Comparison of ENCODE assay signal across 24 cellular contexts in the genomic region with DNA sequence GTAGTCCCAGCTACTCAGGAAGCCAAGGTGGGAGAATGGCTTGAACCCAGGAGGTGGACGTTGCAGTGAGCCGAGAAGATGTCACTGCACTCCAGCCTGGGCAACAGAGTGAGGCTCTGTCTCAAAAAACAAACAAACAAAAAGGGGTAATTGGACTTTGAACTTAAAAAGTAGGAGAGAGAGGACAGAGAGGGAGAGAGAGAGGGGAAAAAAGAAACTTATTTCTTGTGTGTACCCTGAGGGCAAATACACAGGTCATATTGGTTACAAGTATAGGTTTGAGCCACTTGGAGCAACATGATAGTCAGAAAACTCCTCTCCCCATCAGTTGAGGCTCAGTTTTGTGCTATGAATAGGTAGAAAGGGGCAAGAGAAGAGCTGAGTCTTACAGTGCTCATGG. TPM values are rescaled to one million over a fixed set of nuclear protein-coding genes. Genes with fewer than 3 reads are reported as not detected.
DNase-seq lines count a peak whose midpoint lies in the region; ATAC-seq, FAIRE-seq and TF ChIP-seq lines count a peak whose summit lies in the region.
"Had no signal": no experiment of that assay in that cellular context is flagged by ENCODE, and none has a peak within 500 bp of the region (broad histone marks: within the 10 kb centered on the region; RNA-seq: fewer than 3 reads in every experiment).

No MANE protein-coding gene starts in this region.

- H3K9me1 ChIP-seq in K562 (ENCODE audit: control insufficient read depth, insufficient read depth, low read length): no peaks in the 10 kb centered on the region

- H3K27ac ChIP-seq in K562 (ENCODE audit: extremely low read depth, low read depth, low read length): no peak overlapping the region
- H3K27ac ChIP-seq in HepG2 (ENCODE audit: extremely low read length, insufficient read depth, low read length): no peak overlapping the region
- H3K27ac ChIP-seq in CD8-positive, alpha-beta T cell (ENCODE audit: low read depth, low read length): no peak overlapping the region
- H3K27ac ChIP-seq in gastrocnemius medialis: no peak overlapping the region
- H3K27ac ChIP-seq: BLaER1 treated with 17β-estradiol and CSF1 and Interleukin-3, amounts not matched to agents 10 nM and 100 nM; C4-2B had no signal

- H3K4me2 ChIP-seq in K562 (ENCODE audit: insufficient read depth, low read length) (no peak overlapping the region), HepG2 (ENCODE audit: low read depth, low read length) (peak overlapping the region; percentile 37)
- H3K4me2 ChIP-seq: BLaER1 treated with 17β-estradiol and CSF1 and Interleukin-3, amounts not matched to agents 10 nM and 100 nM had no signal

- POLR2A ChIA-PET in K562 (lab: Yijun Ruan, JAX) (no interaction called here), HepG2 (lab: Yijun Ruan, JAX) (no interaction called here)
- POLR2A ChIA-PET in CD8-positive, alpha-beta T cell (lab: Charles Lee): interaction anchor here (0.6 kb wide), 1 partner anchor 1070 kb away, joined by 3 read pairs; no protein-coding TSS in a partner anchor

- H3K4me1 ChIP-seq in K562 (replicated peaks in 1 of 2; ENCODE audit: control insufficient read depth in 2 of 2, insufficient read depth in 2 of 2, low read length in 2 of 2): no peaks in the 10 kb centered on the region
- peaks cover 21% of the 10 kb centered on the region for H3K4me1 ChIP-seq in HepG2 (ENCODE audit: insufficient read depth, low read length)
- H3K4me1 ChIP-seq in mucosa of descending colon (ENCODE audit: low read depth): no peaks in the 10 kb centered on the region
- no peaks in the 10 kb centered on the region for H3K4me1 ChIP-seq in CD8-positive, alpha-beta T cell (ENCODE audit: insufficient read depth, low read length)
- no peaks in the 10 kb centered on the region for H3K4me1 ChIP-seq in gastrocnemius medialis
- H3K4me1 ChIP-seq: BLaER1 treated with 17β-estradiol and CSF1 and Interleukin-3, amounts not matched to agents 10 nM and 100 nM had no signal

- TF ChIP-seq POLR2A in K562 (conservative IDR thresholded peaks at IDR 0.05) (no peak), HepG2 (IDR thresholded peaks at IDR 0.05; ENCODE audit: insufficient read depth in 1 of 2, low read depth in 2 of 2, low read length in 2 of 2) (no peak), gastrocnemius medialis (IDR thresholded peaks at IDR 0.05) (no peak)

- TF ChIP-seq RAD21 in K562 (CRISPR knock-in tag; conservative IDR thresholded peaks at IDR 0.05 in 1 of 2, IDR thresholded peaks at IDR 0.05 in 1 of 2) (no peak), HepG2 (CRISPR knock-in tag; IDR thresholded peaks at IDR 0.05) (no peak)

- no peak overlapping the region for H2AFZ ChIP-seq in K562 (ENCODE audit: low read depth, low read length)
- H2AFZ ChIP-seq in HepG2 (ENCODE audit: low read length): no peak overlapping the region

- ATAC-seq in K562: peak; percentile 50; the same call in 2 of the 3 replicates
- ATAC-seq in HepG2: peak; percentile 48
- peak; percentile 13 for ATAC-seq in mucosa of descending colon
- no peak for ATAC-seq in CD8-positive, alpha-beta T cell
- no peak for ATAC-seq in gastrocnemius medialis
- ATAC-seq: GM12878 had no signal

- H3K9me3 ChIP-seq in K562 (replicated peaks; ENCODE audit: control insufficient read depth, insufficient read depth, low read depth, low read length) (no peaks in the 10 kb centered on the region), HepG2 (ENCODE audit: low read length) (no peaks in the 10 kb centered on the region), mucosa of descending colon (no peaks in the 10 kb centered on the region), gastrocnemius medialis (no peaks in the 10 kb centered on the region)
- H3K9me3 ChIP-seq in CD8-positive, alpha-beta T cell (ENCODE audit: low read length): no peaks in the 10 kb centered on the region

- no peak overlapping the region for H3K4me3 Mint-ChIP-seq in CD8-positive, alpha-beta T cell
- H3K4me3 Mint-ChIP-seq: B cell; CD4-positive, alpha-beta T cell; CD8-positive, alpha-beta memory T cell had no signal

- no peaks in the 10 kb centered on the region for H3K79me2 ChIP-seq in K562 (ENCODE audit: control insufficient read depth, insufficient read depth, low read length)
- no peaks in the 10 kb centered on the region for H3K79me2 ChIP-seq in HepG2 (ENCODE audit: insufficient read depth, low read length)

- no peaks in the 10 kb centered on the region for H4K20me1 ChIP-seq in K562 (replicated peaks; ENCODE audit: control insufficient read depth, insufficient read depth, low read length)
- no peaks in the 10 kb centered on the region for H4K20me1 ChIP-seq in HepG2 (ENCODE audit: insufficient read depth, low read length)
- H4K20me1 ChIP-seq: BLaER1 treated with 17β-estradiol and CSF1 and Interleukin-3, amounts not matched to agents 10 nM and 100 nM had no signal

- TF ChIP-seq EP300 in K562 (IDR thresholded peaks at IDR 0.05; ENCODE audit: low read length) (no peak), HepG2 (IDR thresholded peaks at IDR 0.05; ENCODE audit: low read depth in 2 of 2, low read length in 2 of 2) (no peak), HepG2 (CRISPR knock-in tag; IDR thresholded peaks at IDR 0.05; ENCODE audit: borderline replicate concordance) (no peak)

- no peak overlapping the region for H3K4me3 ChIP-seq in K562
- no peak overlapping the region for H3K4me3 ChIP-seq in HepG2 (replicated peaks in 1 of 3; ENCODE audit: insufficient read depth in 1 of 3, low read depth in 2 of 3, low read length in 3 of 3)
- no peak overlapping the region for H3K4me3 ChIP-seq in mucosa of descending colon
- no peak overlapping the region for H3K4me3 ChIP-seq in CD8-positive, alpha-beta T cell (ENCODE audit: low read depth, low read length)
- H3K4me3 ChIP-seq in gastrocnemius medialis: no peak overlapping the region
- H3K4me3 ChIP-seq: BLaER1 treated with 17β-estradiol and CSF1 and Interleukin-3, amounts not matched to agents 10 nM and 100 nM; GM12878 had no signal

- H3K27ac Mint-ChIP-seq in CD8-positive, alpha-beta T cell: no peak overlapping the region
- H3K27ac Mint-ChIP-seq: B cell; CD4-positive, alpha-beta T cell had no signal

- no peak overlapping the region for H3K9ac ChIP-seq in K562 (ENCODE audit: insufficient read depth in 1 of 2, low read depth in 2 of 2, low read length in 2 of 2)
- H3K9ac ChIP-seq in HepG2 (ENCODE audit: insufficient read depth, low read depth, low read length): no peak overlapping the region
- H3K9ac ChIP-seq: BLaER1 treated with 17β-estradiol and CSF1 and Interleukin-3, amounts not matched to agents 10 nM and 100 nM had no signal

- no peaks in the 10 kb centered on the region for H3K36me3 Mint-ChIP-seq in CD8-positive, alpha-beta T cell

- H3K36me3 ChIP-seq in K562 (ENCODE audit: control insufficient read depth, insufficient read depth, low read length) (no peaks in the 10 kb centered on the region), HepG2 (replicated peaks in 1 of 2; ENCODE audit: control insufficient read depth in 1 of 2, insufficient read depth in 2 of 2, low read length in 2 of 2) (no peaks in the 10 kb centered on the region), mucosa of descending colon (ENCODE audit: low read depth) (no peaks in the 10 kb centered on the region), gastrocnemius medialis (no peaks in the 10 kb centered on the region)
- H3K36me3 ChIP-seq in CD8-positive, alpha-beta T cell (ENCODE audit: insufficient read depth, low read length): no peaks in the 10 kb centered on the region
- H3K36me3 ChIP-seq: BLaER1 treated with 17β-estradiol and CSF1 and Interleukin-3, amounts not matched to agents 10 nM and 100 nM had no signal

- H3K27me3 ChIP-seq in K562 (ENCODE audit: control insufficient read depth in 2 of 2, insufficient read depth in 2 of 2, low read length in 2 of 2): no peaks in the 10 kb centered on the region
- H3K27me3 ChIP-seq in HepG2 (ENCODE audit: control insufficient read depth in 1 of 2, insufficient read depth in 2 of 2, low read length in 2 of 2): no peaks in the 10 kb centered on the region
- no peaks in the 10 kb centered on the region for H3K27me3 ChIP-seq in CD8-positive, alpha-beta T cell (ENCODE audit: insufficient read depth, low read length)
- no peaks in the 10 kb centered on the region for H3K27me3 ChIP-seq in gastrocnemius medialis
- H3K27me3 ChIP-seq: BLaER1 treated with 17β-estradiol and CSF1 and Interleukin-3, amounts not matched to agents 10 nM and 100 nM had no signal

- in situ Hi-C loops in K562 (cut with MboI): no loop called here
- in situ Hi-C loops in HepG2 (cut with HindIII; ENCODE audit: extremely low pct_ligation_motif_present, low pct_unique_long_range_greater_than_20kb): no loop called here
- in situ Hi-C loops in gastrocnemius medialis (cut with MboI; ENCODE audit: low sequenced_read_pairs in 4 of 4): no loop called here

- no peak for FAIRE-seq in K562 (lab: Jason Lieb, UNC)
- FAIRE-seq in HepG2 (lab: Jason Lieb, UNC): no peak
- FAIRE-seq: A204.1, GM12878, GM12892, GM18507 had no signal

- H3K4me1 Mint-ChIP-seq in CD8-positive, alpha-beta T cell (ENCODE audit: low read depth): no peaks in the 10 kb centered on the region
- H3K4me1 Mint-ChIP-seq: B cell; CD8-positive, alpha-beta memory T cell had no signal

- no peaks in the 10 kb centered on the region for H3K27me3 Mint-ChIP-seq in CD8-positive, alpha-beta T cell (ENCODE audit: low read depth)
- H3K27me3 Mint-ChIP-seq: CD4-positive, alpha-beta T cell had no signal

- no TSS peak for BruUV-seq in K562 (replicated peaks; lab: Mats Ljungman, UMichigan)
- BruUV-seq in HepG2 (replicated peaks; lab: Mats Ljungman, UMichigan): no TSS peak

- intact Hi-C loops in K562 (cut with micrococcal nuclease): no loop called here
- intact Hi-C loops in HepG2 (cut with micrococcal nuclease; ENCODE audit: unreplicated experiment): no loop called here
- intact Hi-C loops in mucosa of descending colon (cut with DNase I, micrococcal nuclease): no loop called here
- intact Hi-C loops in CD8-positive, alpha-beta T cell (cut with DNase I, micrococcal nuclease): no loop called here
- intact Hi-C loops in gastrocnemius medialis (cut with DNase I; ENCODE audit: low total_unique reads): no loop called here

- H3K9me3 Mint-ChIP-seq in CD8-positive, alpha-beta T cell: peaks cover 2% of the 10 kb centered on the region
- H3K9me3 Mint-ChIP-seq: CD4-positive, alpha-beta T cell; CD8-positive, alpha-beta memory T cell had no signal

- CTCF ChIA-PET in K562 (lab: Yijun Ruan, JAX; ENCODE audit: low intra/inter-chr PET ratio): no interaction called here
- CTCF ChIA-PET in HepG2 (lab: Yijun Ruan, JAX; ENCODE audit: low intra/inter-chr PET ratio, low total read pairs): no interaction called here
- CTCF ChIA-PET in CD8-positive, alpha-beta T cell (lab: Charles Lee): no interaction called here

- DNase-seq in K562 (ENCODE audit: extremely low read depth in 1 of 4, low spot score in 3 of 4) (no peak), HepG2 (ENCODE audit: low spot score) (no peak), mucosa of descending colon (no peak), gastrocnemius medialis (no peak)
- no peak for DNase-seq in CD8-positive, alpha-beta T cell
- DNase-seq in stimulated activated CD4-positive, alpha-beta T cell treated with anti-CD3 and anti-CD28 coated beads, Interleukin-4, amount 100 ng/mL, for 4 hours: no peak
- DNase-seq: 8988T; AML-193; CD4-positive, alpha-beta T cell; CD8-positive, alpha-beta memory T cell; COR-L47; DMS 273 treated with DMSO at 0.1 percent for 48 hours; DMS153; DMS79; DND-41; EL; GDM1 had no signal

- no CpG with 5 or more reads among the region's 2 CpGs for WGBS in K562 (ENCODE audit: insufficient coverage, low coverage, missing lambda C conversion rate)
- WGBS in HepG2 (ENCODE audit: low lambda C conversion rate): 0% methylated on average over 2 of the region's 2 CpGs

- TF ChIP-seq CTCF in K562 (IDR thresholded peaks at IDR 0.05 in 2 of 3, conservative IDR thresholded peaks at IDR 0.05 in 1 of 3; ENCODE audit: insufficient read depth in 2 of 3, low read depth in 1 of 3, low read length in 3 of 3) (no peak), HepG2 (CRISPR knock-in tag; IDR thresholded peaks at IDR 0.05) (no peak), mucosa of descending colon (IDR thresholded peaks at IDR 0.05) (no peak), gastrocnemius medialis (IDR thresholded peaks at IDR 0.05 in 4 of 5, conservative IDR thresholded peaks at IDR 0.05 in 1 of 5) (no peak)
- no peak for TF ChIP-seq CTCF in CD8-positive, alpha-beta T cell (IDR thresholded peaks at IDR 0.05)

RNA-seq across cellular contexts. Expression of a gene that starts 42.8 kb away (rescaled TPM):
- 6.7 and 24.4 TPM in 2 replicates for total RNA-seq in K562 (2011; cell fraction: chromatin; rRNA removed; ENCODE audit: low replicate concordance)
- total RNA-seq in K562 (2011; cell fraction: nucleolus; rRNA removed): 3.3 and 4.7 TPM in 2 replicates
- 7.2 and 10.6 TPM in 2 replicates for total RNA-seq in K562 (2011; cell fraction: nucleoplasm; rRNA removed)
- total RNA-seq in K562 (2014; rRNA removed) (2.5 and 2.7 TPM in 2 replicates), K562 (2014; rRNA removed; fragmentation: Illumina TruSeq; extraction: Trizol) (3.9 and 4.7 TPM in 2 replicates), K562 (2015; rRNA removed; fragmentation: Illumina TruSeq; extraction: Trizol) (5.8 and 6.6 TPM in 2 replicates), K562 (2021) (3.0 and 3.3 TPM in 2 replicates), HepG2 (2016; rRNA removed; fragmentation: Illumina TruSeq; extraction: Trizol) (0.93 and 1.8 TPM in 2 replicates), mucosa of descending colon (10 to 100 TPM; 11.2 to 36.5 (median 14.2) TPM), gastrocnemius medialis (10 to 100 TPM in 1 of 4 donors, 1 to 10 TPM in 3; 4.6 to 12.9 (median 5.9) TPM)
- polyA plus RNA-seq in K562 (2011; rRNA removed) (2.2 and 3.0 TPM in 2 replicates), K562 (2014; fragmentation: Illumina TruSeq; extraction: Trizol) (1.4 and 1.9 TPM in 2 replicates), K562 (2014; fragmentation: Nextera tagmentation; extraction: Ambion mirVana) (1 to 10 TPM; 1.5 to 2.7 TPM), K562 (2014; rRNA removed) (1.7 and 1.9 TPM in 2 replicates), HepG2 (2011; rRNA removed) (0.40 and 0.50 TPM in 2 replicates)
- polyA plus RNA-seq in K562 (2011; cell fraction: cytosol; rRNA removed): 0.10 and 0.47 TPM in 2 replicates
- polyA plus RNA-seq in K562 (2011; cell fraction: nucleus; rRNA removed): 2.1 and 3.1 TPM in 2 replicates
- 1.3 and 2.2 TPM in 2 replicates for polyA plus RNA-seq in K562 (2012)
- 7.1 and 10.9 TPM in 2 replicates for polyA minus RNA-seq in K562 (2011; rRNA and poly(A)+ RNA removed)
- 0.95 and 2.6 TPM in 2 replicates for polyA minus RNA-seq in K562 (2011; cell fraction: cytosol; rRNA and poly(A)+ RNA removed)
- polyA minus RNA-seq in K562 (2011; cell fraction: nucleus; rRNA and poly(A)+ RNA removed): 6.7 and 12.7 TPM in 2 replicates
- 4.9 and 8.8 TPM in 2 replicates for total RNA-seq in HepG2 (2016; cell fraction: cytosol; rRNA removed; fragmentation: Illumina TruSeq; extraction: Trizol; ENCODE audit: low read depth)
- 1.1 and 1.4 TPM in 2 replicates for total RNA-seq in HepG2 (2016; cell fraction: insoluble cytoplasmic fraction; rRNA removed; fragmentation: Illumina TruSeq; extraction: Trizol)
- 2.1 and 3.2 TPM in 2 replicates for total RNA-seq in HepG2 (2016; cell fraction: membrane; rRNA removed; fragmentation: Illumina TruSeq; extraction: Trizol)
- total RNA-seq in HepG2 (2016; cell fraction: nucleus; rRNA removed; fragmentation: Illumina TruSeq; extraction: Trizol): 2.7 and 3.3 TPM in 2 replicates
- polyA plus RNA-seq in HepG2 (2011; cell fraction: cytosol; rRNA removed): 0.07 and 0.10 TPM in 2 replicates
- 0.31 and 0.38 TPM in 2 replicates for polyA plus RNA-seq in HepG2 (2011; cell fraction: nucleus; rRNA removed)
- polyA plus RNA-seq in HepG2 (2012): 0.24 and 0.40 TPM in 2 replicates
- polyA plus RNA-seq in HepG2 (2016; cell fraction: cytosol; fragmentation: Illumina TruSeq; extraction: Trizol; ENCODE audit: low read depth): 0.11 and 0.25 TPM in 2 replicates
- 0.36 and 0.50 TPM in 2 replicates for polyA plus RNA-seq in HepG2 (2016; cell fraction: insoluble cytoplasmic fraction; fragmentation: Illumina TruSeq; extraction: Trizol; ENCODE audit: low read depth)
- polyA plus RNA-seq in HepG2 (2016; cell fraction: membrane; fragmentation: Illumina TruSeq; extraction: Trizol; ENCODE audit: low read depth): 0.20 and 0.25 TPM in 2 replicates
- polyA plus RNA-seq in HepG2 (2016; cell fraction: nucleus; fragmentation: Illumina TruSeq; extraction: Trizol; ENCODE audit: insufficient read depth, low read depth): 1.1 and 1.6 TPM in 2 replicates
- polyA minus RNA-seq in HepG2 (2011; rRNA and poly(A)+ RNA removed; ENCODE audit: low replicate concordance): 0.18 and 0.82 TPM in 2 replicates
- polyA minus RNA-seq in HepG2 (2011; cell fraction: cytosol; rRNA and poly(A)+ RNA removed): 0.44 TPM in 1 of 2 replicates, not detected in the other
- 2.6 and 3.4 TPM in 2 replicates for polyA minus RNA-seq in HepG2 (2011; cell fraction: nucleus; rRNA and poly(A)+ RNA removed)
- total RNA-seq in CD8-positive, alpha-beta T cell: 10 to 100 TPM; 50.1 to 59.0 TPM

RNA-seq across cellular contexts. Expression of a gene that starts 56.1 kb away (rescaled TPM):
- total RNA-seq in K562 (2011; cell fraction: chromatin; rRNA removed; ENCODE audit: low replicate concordance): 60.0 and 102 TPM in 2 replicates
- total RNA-seq in K562 (2011; cell fraction: nucleolus; rRNA removed): 40.2 and 50.7 TPM in 2 replicates
- 70.0 and 75.9 TPM in 2 replicates for total RNA-seq in K562 (2011; cell fraction: nucleoplasm; rRNA removed)
- total RNA-seq in K562 (2014; rRNA removed) (16.1 and 27.6 TPM in 2 replicates), K562 (2014; rRNA removed; fragmentation: Illumina TruSeq; extraction: Trizol) (14.1 and 15.9 TPM in 2 replicates), K562 (2015; rRNA removed; fragmentation: Illumina TruSeq; extraction: Trizol) (15.6 and 18.7 TPM in 2 replicates), K562 (2021) (21.3 and 25.7 TPM in 2 replicates), HepG2 (2016; rRNA removed; fragmentation: Illumina TruSeq; extraction: Trizol) (23.6 and 28.7 TPM in 2 replicates), mucosa of descending colon (10 to 100 TPM; 33.7 to 47.9 (median 46.9) TPM), gastrocnemius medialis (10 to 100 TPM; 25.0 to 37.9 (median 29.3) TPM)
- polyA plus RNA-seq in K562 (2011; rRNA removed) (43.6 and 48.7 TPM in 2 replicates), K562 (2014; fragmentation: Illumina TruSeq; extraction: Trizol) (21.6 and 24.2 TPM in 2 replicates), K562 (2014; fragmentation: Nextera tagmentation; extraction: Ambion mirVana) (1 to 10 TPM; 7.0 to 7.2 TPM), K562 (2014; rRNA removed) (29.8 and 32.1 TPM in 2 replicates), HepG2 (2011; rRNA removed) (39.2 and 44.2 TPM in 2 replicates)
- polyA plus RNA-seq in K562 (2011; cell fraction: cytosol; rRNA removed): 30.4 and 33.0 TPM in 2 replicates
- 81.3 and 107 TPM in 2 replicates for polyA plus RNA-seq in K562 (2011; cell fraction: nucleus; rRNA removed)
- 15.3 and 19.4 TPM in 2 replicates for polyA plus RNA-seq in K562 (2012)
- polyA minus RNA-seq in K562 (2011; rRNA and poly(A)+ RNA removed): 77.5 and 80.6 TPM in 2 replicates
- 15.9 and 21.8 TPM in 2 replicates for polyA minus RNA-seq in K562 (2011; cell fraction: cytosol; rRNA and poly(A)+ RNA removed)
- 36.1 and 82.8 TPM in 2 replicates for polyA minus RNA-seq in K562 (2011; cell fraction: nucleus; rRNA and poly(A)+ RNA removed)
- total RNA-seq in HepG2 (2016; cell fraction: cytosol; rRNA removed; fragmentation: Illumina TruSeq; extraction: Trizol; ENCODE audit: low read depth): 18.0 and 19.2 TPM in 2 replicates
- total RNA-seq in HepG2 (2016; cell fraction: insoluble cytoplasmic fraction; rRNA removed; fragmentation: Illumina TruSeq; extraction: Trizol): 25.1 and 29.8 TPM in 2 replicates
- total RNA-seq in HepG2 (2016; cell fraction: membrane; rRNA removed; fragmentation: Illumina TruSeq; extraction: Trizol): 26.1 and 31.2 TPM in 2 replicates
- total RNA-seq in HepG2 (2016; cell fraction: nucleus; rRNA removed; fragmentation: Illumina TruSeq; extraction: Trizol): 55.1 and 59.9 TPM in 2 replicates
- 24.6 and 24.8 TPM in 2 replicates for polyA plus RNA-seq in HepG2 (2011; cell fraction: cytosol; rRNA removed)
- 51.1 and 64.3 TPM in 2 replicates for polyA plus RNA-seq in HepG2 (2011; cell fraction: nucleus; rRNA removed)
- polyA plus RNA-seq in HepG2 (2012): 11.5 and 11.9 TPM in 2 replicates
- 20.3 and 20.7 TPM in 2 replicates for polyA plus RNA-seq in HepG2 (2016; cell fraction: cytosol; fragmentation: Illumina TruSeq; extraction: Trizol; ENCODE audit: low read depth)
- polyA plus RNA-seq in HepG2 (2016; cell fraction: insoluble cytoplasmic fraction; fragmentation: Illumina TruSeq; extraction: Trizol; ENCODE audit: low read depth): 22.1 and 22.7 TPM in 2 replicates
- 22.4 and 25.4 TPM in 2 replicates for polyA plus RNA-seq in HepG2 (2016; cell fraction: membrane; fragmentation: Illumina TruSeq; extraction: Trizol; ENCODE audit: low read depth)
- polyA plus RNA-seq in HepG2 (2016; cell fraction: nucleus; fragmentation: Illumina TruSeq; extraction: Trizol; ENCODE audit: insufficient read depth, low read depth): 67.0 and 70.2 TPM in 2 replicates
- polyA minus RNA-seq in HepG2 (2011; rRNA and poly(A)+ RNA removed; ENCODE audit: low replicate concordance): 49.8 and 55.1 TPM in 2 replicates
- 15.8 and 17.6 TPM in 2 replicates for polyA minus RNA-seq in HepG2 (2011; cell fraction: cytosol; rRNA and poly(A)+ RNA removed)
- polyA minus RNA-seq in HepG2 (2011; cell fraction: nucleus; rRNA and poly(A)+ RNA removed): 112 and 118 TPM in 2 replicates
- total RNA-seq in CD8-positive, alpha-beta T cell: 100 to 1,000 TPM; 205 TPM

Comparison
In these comparisons a context has a peak if more than half of its experiments do, and no peak if none do; other contexts are left out.
1. ATAC-seq: peak in K562 (single experiment), HepG2 (single experiment) and mucosa of descending colon (single experiment); none in CD8-positive, alpha-beta T cell (single experiment) and gastrocnemius medialis (0 of 2).